9 cellular contexts compared by ENCODE assay signal in genomic region chr16:31108794-31109558, GRCh38. TPM values are rescaled to one million over a fixed set of nuclear protein-coding genes. Genes with fewer than 3 reads are reported as not detected.
DNase-seq lines count a peak whose midpoint lies in the region; ATAC-seq lines count a peak whose summit lies in the region.
"Had no signal": no experiment of that assay in that cellular context is flagged by ENCODE, and none has a peak within 500 bp of the region (broad histone marks: within the 10 kb centered on the region; RNA-seq: fewer than 3 reads in every experiment).

No MANE protein-coding gene starts in this region.

- H3K27ac ChIP-seq in iPS-20b (ENCODE audit: low read length) (no peak overlapping the region), subcutaneous abdominal adipose tissue (ENCODE audit: low read depth, low read length) (peak overlapping the region; percentile 62)

- POLR2A ChIA-PET in activated naive CD8-positive, alpha-beta T cell treated with anti-CD3 and anti-CD28 coated beads, Interleukin-2, amount 10 ng/mL, durations not matched to agents 7 days and 5 days (lab: Charles Lee): interaction anchor here (1.3 to 3.1 kb wide), 3 partner anchors 9 to 33 kb away, joined by 3 to 15 read pairs (median 3); partner anchors contain the start of gene KAT8

- H3K36me3 Mint-ChIP-seq in activated naive CD8-positive, alpha-beta T cell treated with anti-CD3 and anti-CD28 coated beads, Interleukin-2, amount 10 ng/mL, durations not matched to agents 7 days and 5 days: peaks cover 13% of the 10 kb centered on the region

- DNase-seq in DMS53 (lab: John Stamatoyannopoulos, UW): peak; percentile 15
- DNase-seq in DMS53 treated with DMSO at 0.1 percent for 48 hours (lab: John Stamatoyannopoulos, UW; ENCODE audit: unreplicated experiment): no peak
- DNase-seq in activated naive CD8-positive, alpha-beta T cell treated with anti-CD3 and anti-CD28 coated beads, Interleukin-2, amount 10 ng/mL, durations not matched to agents 7 days and 5 days: no peak
- no peak for DNase-seq in NCI-H187 treated with DMSO at 0.1 percent for 48 hours (lab: John Stamatoyannopoulos, UW)
- no peak for DNase-seq in activated CD4-positive, alpha-beta T cell treated with anti-CD3 and anti-CD28 coated beads for 48 hours
- no peak for DNase-seq in stimulated activated CD4-positive, alpha-beta T cell treated with anti-CD3 and anti-CD28 coated beads, Interleukin-4, amount 100 ng/mL, for 1 hour

- peak overlapping the region; percentile 82 for H3K4me3 Mint-ChIP-seq in activated naive CD8-positive, alpha-beta T cell treated with anti-CD3 and anti-CD28 coated beads, Interleukin-2, amount 10 ng/mL, durations not matched to agents 7 days and 5 days

- H3K9me3 ChIP-seq in iPS-20b (ENCODE audit: insufficient read depth, low read depth, low read length): no peaks in the 10 kb centered on the region
- H3K9me3 ChIP-seq in subcutaneous abdominal adipose tissue (ENCODE audit: control insufficient read depth in 5 of 5, low read length in 5 of 5): no peaks in the 10 kb centered on the region

- H3K27me3 Mint-ChIP-seq in activated naive CD8-positive, alpha-beta T cell treated with anti-CD3 and anti-CD28 coated beads, Interleukin-2, amount 10 ng/mL, durations not matched to agents 7 days and 5 days: no peaks in the 10 kb centered on the region

- H3K4me3 ChIP-seq in iPS-20b (ENCODE audit: low read length) (peak overlapping the region; percentile 78), subcutaneous abdominal adipose tissue (ENCODE audit: low read depth in 1 of 5, low read length in 5 of 5) (peak overlapping the region in 4 of 5 donors; percentile 66 to 83 (median 80))

- H3K4me1 Mint-ChIP-seq in activated naive CD8-positive, alpha-beta T cell treated with anti-CD3 and anti-CD28 coated beads, Interleukin-2, amount 10 ng/mL, durations not matched to agents 7 days and 5 days: peaks cover 16% of the 10 kb centered on the region

- ATAC-seq in activated naive CD8-positive, alpha-beta T cell treated with anti-CD3 and anti-CD28 coated beads, Interleukin-2, amount 10 ng/mL, durations not matched to agents 7 days and 5 days (ENCODE audit: low read depth): peak; percentile 4

- H3K9me3 Mint-ChIP-seq in activated naive CD8-positive, alpha-beta T cell treated with anti-CD3 and anti-CD28 coated beads, Interleukin-2, amount 10 ng/mL, durations not matched to agents 7 days and 5 days: no peaks in the 10 kb centered on the region

- H3K36me3 ChIP-seq in iPS-20b (ENCODE audit: insufficient read depth, low read depth, low read length) (peaks cover 36% of the 10 kb centered on the region), subcutaneous abdominal adipose tissue (ENCODE audit: control insufficient read depth in 5 of 5, insufficient read depth in 5 of 5, low read length in 5 of 5) (peaks cover 0 to 39% (median 38%) of the 10 kb centered on the region in 5 donors)

- H3K27me3 ChIP-seq in iPS-20b (ENCODE audit: insufficient read depth, low read length) (no peaks in the 10 kb centered on the region), subcutaneous abdominal adipose tissue (ENCODE audit: control insufficient read depth in 5 of 5, insufficient read depth in 4 of 5, low read length in 5 of 5) (no peaks in the 10 kb centered on the region)

- H3K27ac Mint-ChIP-seq in activated naive CD8-positive, alpha-beta T cell treated with anti-CD3 and anti-CD28 coated beads, Interleukin-2, amount 10 ng/mL, durations not matched to agents 7 days and 5 days: peak overlapping the region; percentile 73

- peak overlapping the region; percentile 72 for H3K9ac ChIP-seq in iPS-20b (ENCODE audit: low read depth, low read length)
- peak overlapping the region in 4 of 5 donors; percentile 91 to 94 (median 93) for H3K9ac ChIP-seq in subcutaneous abdominal adipose tissue (ENCODE audit: low read length in 5 of 5)

- H3K4me1 ChIP-seq in iPS-20b (ENCODE audit: insufficient read depth, low read length): no peaks in the 10 kb centered on the region
- peaks cover 6 to 43% (median 38%) of the 10 kb centered on the region in 5 donors for H3K4me1 ChIP-seq in subcutaneous abdominal adipose tissue (ENCODE audit: control insufficient read depth in 5 of 5, insufficient read depth in 5 of 5, low read length in 5 of 5)

RNA-seq across cellular contexts. Expression of gene BCKDK, which starts 0.8 kb away (rescaled TPM):
- 10 to 100 TPM; 35.8 to 37.0 TPM for total RNA-seq in activated naive CD8-positive, alpha-beta T cell treated with anti-CD3 and anti-CD28 coated beads, Interleukin-2, amount 10 ng/mL, durations not matched to agents 7 days and 5 days

RNA-seq across cellular contexts. Expression of gene KAT8, which starts 8.5 kb away (rescaled TPM):
- total RNA-seq in activated naive CD8-positive, alpha-beta T cell treated with anti-CD3 and anti-CD28 coated beads, Interleukin-2, amount 10 ng/mL, durations not matched to agents 7 days and 5 days: 10 to 100 TPM; 66.5 to 72.9 TPM

RNA-seq across cellular contexts. Expression of gene VKORC1, which starts 14.4 kb away (rescaled TPM):
- total RNA-seq in activated naive CD8-positive, alpha-beta T cell treated with anti-CD3 and anti-CD28 coated beads, Interleukin-2, amount 10 ng/mL, durations not matched to agents 7 days and 5 days: 10 to 100 TPM; 79.4 to 80.4 TPM

RNA-seq across cellular contexts. Expression of gene PRSS53, which starts 20.2 kb away (rescaled TPM):
- total RNA-seq in activated naive CD8-positive, alpha-beta T cell treated with anti-CD3 and anti-CD28 coated beads, Interleukin-2, amount 10 ng/mL, durations not matched to agents 7 days and 5 days: 10 to 100 TPM; 10.4 to 10.9 TPM

RNA-seq across cellular contexts. Expression of gene PRSS8, which starts 26.6 kb away (rescaled TPM):
- total RNA-seq in activated naive CD8-positive, alpha-beta T cell treated with anti-CD3 and anti-CD28 coated beads, Interleukin-2, amount 10 ng/mL, durations not matched to agents 7 days and 5 days: not detected
- total RNA-seq: NCI-H460 had no signal
